11 cellular contexts compared by ENCODE assay signal in genomic region chr5:139296198-139296597, GRCh38. TPM values are rescaled to one million over a fixed set of nuclear protein-coding genes. Genes with fewer than 3 reads are reported as not detected.
A peak's percentile ranks its signal among the peaks of the same experiment; 100 is the strongest.
DNase-seq lines count a peak whose midpoint lies in the region; ATAC-seq and TF ChIP-seq lines count a peak whose summit lies in the region.
"Had no signal": no experiment of that assay in that cellular context is flagged by ENCODE, and none has a peak within 500 bp of the region (broad histone marks: within the 10 kb centered on the region; RNA-seq: fewer than 3 reads in every experiment).

No MANE protein-coding gene starts in this region.

- DNase-seq in activated CD4-positive, alpha-beta T cell treated with anti-CD3 and anti-CD28 coated beads, Interleukin-2, amount 10 ng/mL, durations not matched to agents 24 days and 14 days = no peak
- DNase-seq in activated CD4-positive, alpha-beta T cell treated with anti-CD3 and anti-CD28 coated beads for 1 hour = no peak
- DNase-seq in Panc1 (ENCODE audit: low read depth, low spot score) (no peak), endodermal cell (no peak), gastrocnemius medialis (no peak), ureter (ENCODE audit: low spot score) (no peak)
- no peak for DNase-seq in effector CD4-positive, alpha-beta T cell
- DNase-seq: activated gamma-delta T cell; NCI-H1694 treated with DMSO at 0.1 percent for 48 hours; stimulated activated CD4-positive, alpha-beta T cell treated with anti-CD3 and anti-CD28 coated beads, Interleukin-2, amount 100 ng/mL, for 24 hours had no signal

- H3K4me3 ChIP-seq in Panc1 (ENCODE audit: low read depth in 2 of 2, low read length in 2 of 2) = peak overlapping the region; percentile 78 to 90; a peak in 3 of 4 replicates
- peak overlapping the region; percentile 99 for H3K4me3 ChIP-seq in endodermal cell (ENCODE audit: low read length)
- peak overlapping the region in 3 of 4 donors; percentile 82 to 87 (median 84) for H3K4me3 ChIP-seq in gastrocnemius medialis

- H3K9me3 ChIP-seq in Panc1 (ENCODE audit: control insufficient read depth, insufficient read depth, low read depth, low read length) (no peaks in the 10 kb centered on the region), endodermal cell (ENCODE audit: control insufficient read depth, low read length) (no peaks in the 10 kb centered on the region), gastrocnemius medialis (no peaks in the 10 kb centered on the region)

- no TSS peak for BruUV-seq in Panc1 (replicated peaks; lab: Mats Ljungman, UMichigan)

- peak overlapping the region; percentile 6 for H3K4me3 Mint-ChIP-seq in activated CD4-positive, alpha-beta T cell treated with anti-CD3 and anti-CD28 coated beads, Interleukin-2, amount 10 ng/mL, durations not matched to agents 24 days and 14 days
- H3K4me3 Mint-ChIP-seq in endodermal cell = peak overlapping the region; percentile 98

- H3K9me3 Mint-ChIP-seq in activated CD4-positive, alpha-beta T cell treated with anti-CD3 and anti-CD28 coated beads, Interleukin-2, amount 10 ng/mL, durations not matched to agents 24 days and 14 days = no peaks in the 10 kb centered on the region
- no peaks in the 10 kb centered on the region for H3K9me3 Mint-ChIP-seq in endodermal cell

- intact Hi-C loops in activated CD4-positive, alpha-beta T cell treated with anti-CD3 and anti-CD28 coated beads, Interleukin-2, amount 10 ng/mL, durations not matched to agents 24 days and 14 days (cut with micrococcal nuclease) = loop anchor here (10.0 kb wide), 1 partner anchor 831 kb away; the partner anchor contains the start of gene EGR1
- intact Hi-C loops in Panc1 (cut with micrococcal nuclease; ENCODE audit: unreplicated experiment) = no loop called here
- intact Hi-C loops in gastrocnemius medialis (cut with DNase I; ENCODE audit: low total_unique reads) = loop anchor here (1.0 kb wide), 1 partner anchor 45 kb away; the partner anchor contains the start of gene PAIP2

- peaks cover 34% of the 10 kb centered on the region for H3K36me3 Mint-ChIP-seq in activated CD4-positive, alpha-beta T cell treated with anti-CD3 and anti-CD28 coated beads, Interleukin-2, amount 10 ng/mL, durations not matched to agents 24 days and 14 days (ENCODE audit: low read depth)
- H3K36me3 Mint-ChIP-seq in endodermal cell (ENCODE audit: low read depth) = peaks cover 23% of the 10 kb centered on the region

- peak overlapping the region; percentile 94 for H3K27ac ChIP-seq in Panc1 (ENCODE audit: low read length)
- H3K27ac ChIP-seq in endodermal cell (ENCODE audit: low read depth, low read length) = no peak overlapping the region
- H3K27ac ChIP-seq in gastrocnemius medialis = peak overlapping the region; percentile 93 to 100 (median 99)

- TF ChIP-seq POLR2A in gastrocnemius medialis (IDR thresholded peaks at IDR 0.05) = no peak

- H3K4me1 Mint-ChIP-seq in activated CD4-positive, alpha-beta T cell treated with anti-CD3 and anti-CD28 coated beads, Interleukin-2, amount 10 ng/mL, durations not matched to agents 24 days and 14 days = peaks cover 54% of the 10 kb centered on the region
- H3K4me1 Mint-ChIP-seq in endodermal cell = peaks cover 37% of the 10 kb centered on the region

- peaks cover 45% of the 10 kb centered on the region for H3K4me1 ChIP-seq in Panc1 (ENCODE audit: control insufficient read depth, insufficient read depth, low read length)
- H3K4me1 ChIP-seq in endodermal cell (ENCODE audit: control insufficient read depth, insufficient read depth, low read length) = no peaks in the 10 kb centered on the region
- peaks cover 67% of the 10 kb centered on the region in 2 donors for H3K4me1 ChIP-seq in gastrocnemius medialis

- CTCF ChIA-PET in Panc1 (lab: Charles Lee) = no interaction called here

- TF ChIP-seq CTCF in Panc1 (IDR thresholded peaks at IDR 0.05) (no peak), endodermal cell (conservative IDR thresholded peaks at IDR 0.05) (no peak), gastrocnemius medialis (IDR thresholded peaks at IDR 0.05 in 4 of 5, conservative IDR thresholded peaks at IDR 0.05 in 1 of 5) (no peak)

- peaks cover 6% of the 10 kb centered on the region for H3K36me3 ChIP-seq in Panc1 (ENCODE audit: control insufficient read depth, insufficient read depth, low read length)
- H3K36me3 ChIP-seq in endodermal cell (ENCODE audit: control insufficient read depth, insufficient read depth, low read length) = peaks cover 20% of the 10 kb centered on the region
- H3K36me3 ChIP-seq in gastrocnemius medialis = no peaks in the 10 kb centered on the region

- POLR2A ChIA-PET in Panc1 (lab: Charles Lee) = interaction anchor here (0.6 to 1.1 kb wide), 3 partner anchors 33 to 117 kb away, joined by 3 to 6 read pairs (median 3); no protein-coding TSS in a partner anchor

- H3K27me3 ChIP-seq in Panc1 (ENCODE audit: control insufficient read depth, insufficient read depth, low read length) (no peaks in the 10 kb centered on the region), endodermal cell (ENCODE audit: control insufficient read depth, insufficient read depth, low read length, poor library complexity, severe bottlenecking) (no peaks in the 10 kb centered on the region), gastrocnemius medialis (no peaks in the 10 kb centered on the region)

- ATAC-seq in Panc1 (no peak), gastrocnemius medialis (no peak), HG03565 (IDR thresholded peaks at IDR 0.05; ENCODE audit: unreplicated experiment) (no peak)

- H3K27me3 Mint-ChIP-seq in activated CD4-positive, alpha-beta T cell treated with anti-CD3 and anti-CD28 coated beads, Interleukin-2, amount 10 ng/mL, durations not matched to agents 24 days and 14 days = no peaks in the 10 kb centered on the region
- H3K27me3 Mint-ChIP-seq in endodermal cell (ENCODE audit: insufficient read depth) = no peaks in the 10 kb centered on the region

- H3K9ac ChIP-seq in endodermal cell (ENCODE audit: extremely low read depth, low read length, poor library complexity, severe bottlenecking) = peak overlapping the region; percentile 99

- in situ Hi-C loops in Panc1 (cut with HindIII; ENCODE audit: low pct_unique_long_range_greater_than_20kb, low sequenced_read_pairs) = no loop called here
- in situ Hi-C loops in gastrocnemius medialis (cut with MboI; ENCODE audit: low sequenced_read_pairs in 4 of 4) = loop anchor here in 1 of 4 donors (10.0 kb wide), 1 partner anchor 49 kb away; the partner anchor contains the start of gene PAIP2

- WGBS in endodermal cell (ENCODE audit: insufficient coverage in 1 of 2, insufficient read length in 1 of 2), 2 experiments = 69 to 79% methylated on average over 3 to 6 of the region's 6 CpGs

- H3K27ac Mint-ChIP-seq in activated CD4-positive, alpha-beta T cell treated with anti-CD3 and anti-CD28 coated beads, Interleukin-2, amount 10 ng/mL, durations not matched to agents 24 days and 14 days = no peak overlapping the region
- no peak overlapping the region for H3K27ac Mint-ChIP-seq in endodermal cell

RNA-seq across cellular contexts. Expression of gene MATR3, which starts 2.7 kb away (rescaled TPM):
- total RNA-seq in activated CD4-positive, alpha-beta T cell treated with anti-CD3 and anti-CD28 coated beads, Interleukin-2, amount 10 ng/mL, durations not matched to agents 24 days and 14 days = 243 and 258 TPM in 2 replicates
- 194 TPM for total RNA-seq in Panc1 (2021; ENCODE audit: unreplicated experiment)
- polyA plus RNA-seq in Panc1 (2012; ENCODE audit: insufficient read length) = 122 TPM
- total RNA-seq in endodermal cell = 100 to 1,000 TPM; 250 to 279 TPM
- 439 TPM for polyA plus RNA-seq in endodermal cell (2013, experiment 1 of 2)
- 415 TPM for polyA plus RNA-seq in endodermal cell (2013, experiment 2 of 2)
- total RNA-seq in gastrocnemius medialis = 100 to 1,000 TPM; 115 to 188 (median 156) TPM
- 259 TPM for total RNA-seq in ureter

RNA-seq across cellular contexts. Expression of gene PAIP2, which starts 45.5 kb away (rescaled TPM):
- 83.3 and 93.8 TPM in 2 replicates for total RNA-seq in activated CD4-positive, alpha-beta T cell treated with anti-CD3 and anti-CD28 coated beads, Interleukin-2, amount 10 ng/mL, durations not matched to agents 24 days and 14 days
- 79.4 TPM for total RNA-seq in Panc1 (2021; ENCODE audit: unreplicated experiment)
- 229 TPM for polyA plus RNA-seq in Panc1 (2012; ENCODE audit: insufficient read length)
- 100 to 1,000 TPM; 128 to 142 TPM for total RNA-seq in endodermal cell
- 193 TPM for polyA plus RNA-seq in endodermal cell (2013, experiment 1 of 2)
- polyA plus RNA-seq in endodermal cell (2013, experiment 2 of 2) = 186 TPM
- 100 to 1,000 TPM; 111 to 148 (median 126) TPM for total RNA-seq in gastrocnemius medialis
- 75.6 TPM for total RNA-seq in ureter
